In the genomic region with DNA sequence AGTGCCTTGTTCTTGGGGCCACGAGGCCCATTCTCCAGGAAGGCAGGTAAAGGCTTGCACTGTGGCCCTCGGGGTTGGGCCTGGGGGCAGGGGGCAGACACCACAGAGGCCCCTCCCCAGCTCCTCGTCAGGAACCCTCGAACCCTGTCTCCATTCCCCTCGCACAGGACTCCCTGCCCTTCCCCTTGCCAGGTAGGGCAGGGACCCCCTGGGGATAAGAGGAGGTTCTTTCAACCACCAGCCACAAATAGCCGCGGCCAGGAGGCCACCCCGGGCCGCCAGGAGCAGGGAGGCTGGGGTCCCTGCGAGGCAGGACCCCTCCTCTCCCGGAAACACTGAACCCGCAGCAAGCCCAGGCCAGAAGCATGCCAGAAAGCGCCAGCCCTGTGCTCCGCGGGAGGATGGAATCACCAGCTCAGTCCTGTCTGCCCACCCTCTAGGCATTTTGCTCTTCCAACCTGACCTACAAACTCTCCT, we compare ENCODE assay signal across 13 cellular contexts. TPM values are rescaled to one million over a fixed set of nuclear protein-coding genes. Genes with fewer than 3 reads are reported as not detected.
DNase-seq lines count a peak whose midpoint lies in the region; ATAC-seq and TF ChIP-seq lines count a peak whose summit lies in the region.
"Had no signal": no experiment of that assay in that cellular context is flagged by ENCODE, and none has a peak within 500 bp of the region (broad histone marks: within the 10 kb centered on the region; RNA-seq: fewer than 3 reads in every experiment).

No MANE protein-coding gene starts in this region.

- 33% methylated on average over 6 of the region's 15 CpGs for WGBS in mammary epithelial cell (ENCODE audit: low coverage, missing lambda C conversion rate)

- intact Hi-C loops in breast epithelium (cut with DNase I; ENCODE audit: low total_unique reads) = no loop called here
- intact Hi-C loops in mammary epithelial cell (cut with micrococcal nuclease) = loop anchor here (5.0 kb wide), 2 partner anchors 68 to 173 kb away; a partner anchor contains a TSS
- intact Hi-C loops in left ventricle myocardium superior (cut with micrococcal nuclease) = no loop called here

- H3K4me3 ChIP-seq in breast epithelium = peak overlapping the region; percentile 40 to 80 (median 52)
- no peak overlapping the region for H3K4me3 ChIP-seq in mammary epithelial cell (replicated peaks in 1 of 3; ENCODE audit: insufficient read depth in 1 of 3, low read depth in 2 of 3, low read length in 3 of 3)
- H3K4me3 ChIP-seq in neutrophil (ENCODE audit: low read depth in 1 of 2, low read length in 1 of 2) = peak overlapping the region; percentile 35 to 42
- H3K4me3 ChIP-seq: A549 had no signal

- H3K4me2 ChIP-seq in mammary epithelial cell (ENCODE audit: insufficient read depth, low read depth, low read length) = no peak overlapping the region
- H3K4me2 ChIP-seq: A549 had no signal

- dilution Hi-C loops in mammary epithelial cell (cut with HindIII; ENCODE audit: low sequenced_read_pairs) = no loop called here

- no peak for TF ChIP-seq POLR2A in breast epithelium (IDR thresholded peaks at IDR 0.05)

- peak overlapping the region in 1 of 2 donors; percentile 58 for H3K27ac ChIP-seq in breast epithelium
- H3K27ac ChIP-seq in mammary epithelial cell (ENCODE audit: insufficient read depth, low read depth, low read length) = no peak overlapping the region
- no peak overlapping the region for H3K27ac ChIP-seq in neutrophil
- H3K27ac ChIP-seq: A549 had no signal

- H3K36me3 ChIP-seq in breast epithelium (no peaks in the 10 kb centered on the region), mammary epithelial cell (ENCODE audit: insufficient read depth, low read length) (no peaks in the 10 kb centered on the region), neutrophil (no peaks in the 10 kb centered on the region)

- no peaks in the 10 kb centered on the region for H4K20me1 ChIP-seq in mammary epithelial cell (ENCODE audit: insufficient read depth, low read length)

- peaks cover 0 to 13% of the 10 kb centered on the region in 2 donors for H3K27me3 ChIP-seq in breast epithelium
- H3K27me3 ChIP-seq in mammary epithelial cell (ENCODE audit: insufficient read depth, low read length) = peaks cover 12% of the 10 kb centered on the region
- H3K27me3 ChIP-seq in neutrophil = peaks cover 14% of the 10 kb centered on the region

- no peak overlapping the region for H2AFZ ChIP-seq in mammary epithelial cell (ENCODE audit: low read depth, low read length)

- no peak for TF ChIP-seq CTCF in breast epithelium (IDR thresholded peaks at IDR 0.05)
- TF ChIP-seq CTCF in mammary epithelial cell (conservative IDR thresholded peaks at IDR 0.05 in 1 of 2, IDR thresholded peaks at IDR 0.05 in 1 of 2; ENCODE audit: extremely low read depth in 1 of 2, insufficient read depth in 1 of 2, low read depth in 1 of 2, low read length in 2 of 2) = no peak
- TF ChIP-seq CTCF in neutrophil (IDR thresholded peaks at IDR 0.05) = no peak

- H3K4me1 ChIP-seq in breast epithelium (no peaks in the 10 kb centered on the region), mammary epithelial cell (ENCODE audit: insufficient read depth, low read length) (peaks cover 5% of the 10 kb centered on the region), neutrophil (ENCODE audit: control insufficient read depth in 1 of 2, insufficient read depth in 1 of 2, low read depth in 1 of 2, low read length in 1 of 2) (peaks cover 39 to 40% of the 10 kb centered on the region in 2 experiments)
- H3K4me1 ChIP-seq: A549 had no signal

- H3K9me3 ChIP-seq in breast epithelium (no peaks in the 10 kb centered on the region), mammary epithelial cell (replicated peaks; ENCODE audit: insufficient read depth, low read length) (no peaks in the 10 kb centered on the region), neutrophil (no peaks in the 10 kb centered on the region)
- H3K9me3 ChIP-seq: A549 had no signal

- in situ Hi-C loops in mammary epithelial cell (cut with MboI; ENCODE audit: low sequenced_read_pairs in 2 of 2) = no loop called here

- DNase-seq in breast epithelium (ENCODE audit: low spot score in 2 of 2) (no peak), mammary epithelial cell (no peak), left ventricle myocardium superior (no peak), NCI-H1436 treated with DMSO at 0.1 percent for 48 hours (lab: John Stamatoyannopoulos, UW) (no peak)
- DNase-seq in activated CD4-positive, alpha-beta T cell treated with anti-CD3 and anti-CD28 coated beads, Interleukin-2, amount 50 U/mL, for 48 hours = no peak
- DNase-seq in stimulated activated CD4-positive, alpha-beta T cell treated with anti-CD3 and anti-CD28 coated beads, Interleukin-2, amount 100 ng/mL, for 48 hours = no peak
- DNase-seq: activated CD4-positive, alpha-beta T cell treated with anti-CD3 and anti-CD28 coated beads for 48 hours; NCI-H2171 treated with DMSO at 0.1 percent for 48 hours; OCI-M1; T-helper 1 cell had no signal

- H3K79me2 ChIP-seq in mammary epithelial cell (ENCODE audit: insufficient read depth, low read length) = no peaks in the 10 kb centered on the region

- no TSS peak for BruUV-seq in mammary epithelial cell (replicated peaks; lab: Mats Ljungman, UMichigan)

- CTCF ChIA-PET in mammary epithelial cell (lab: Charles Lee; ENCODE audit: low non-redundant PET) = interaction anchor here (0.6 kb wide), 1 partner anchor 183 kb away, joined by 3 read pairs; no protein-coding TSS in a partner anchor

- ATAC-seq in left ventricle myocardium superior = peak; percentile 37
- ATAC-seq in HG02588 (IDR thresholded peaks at IDR 0.05; ENCODE audit: unreplicated experiment) = no peak

- no peak overlapping the region for H3K9ac ChIP-seq in mammary epithelial cell (ENCODE audit: insufficient read depth, low read length)

RNA-seq across cellular contexts. Expression of a gene that starts 45.6 kb away (rescaled TPM):
- total RNA-seq in breast epithelium = 10 to 100 TPM in 1 of 3 donors, 1 to 10 TPM in 2; 3.8 to 22.1 (median 8.8) TPM
- 1 to 10 TPM in 1 of 2 donors, under 1 TPM in 1; 0.50 to 2.4 TPM for total RNA-seq in mammary epithelial cell
- polyA plus RNA-seq in mammary epithelial cell = 0.37 TPM
- polyA minus RNA-seq in mammary epithelial cell = not detected
- total RNA-seq in left ventricle myocardium superior = 4.6 TPM

Comparison
In these comparisons a context has a peak if more than half of its experiments do, and no peak if none do; other contexts are left out.
1. H3K4me3 ChIP-seq: peak in breast epithelium (3 of 3) and neutrophil (2 of 2); none in mammary epithelial cell (0 of 3).